9 cellular contexts compared by ENCODE assay signal in the genomic region with DNA sequence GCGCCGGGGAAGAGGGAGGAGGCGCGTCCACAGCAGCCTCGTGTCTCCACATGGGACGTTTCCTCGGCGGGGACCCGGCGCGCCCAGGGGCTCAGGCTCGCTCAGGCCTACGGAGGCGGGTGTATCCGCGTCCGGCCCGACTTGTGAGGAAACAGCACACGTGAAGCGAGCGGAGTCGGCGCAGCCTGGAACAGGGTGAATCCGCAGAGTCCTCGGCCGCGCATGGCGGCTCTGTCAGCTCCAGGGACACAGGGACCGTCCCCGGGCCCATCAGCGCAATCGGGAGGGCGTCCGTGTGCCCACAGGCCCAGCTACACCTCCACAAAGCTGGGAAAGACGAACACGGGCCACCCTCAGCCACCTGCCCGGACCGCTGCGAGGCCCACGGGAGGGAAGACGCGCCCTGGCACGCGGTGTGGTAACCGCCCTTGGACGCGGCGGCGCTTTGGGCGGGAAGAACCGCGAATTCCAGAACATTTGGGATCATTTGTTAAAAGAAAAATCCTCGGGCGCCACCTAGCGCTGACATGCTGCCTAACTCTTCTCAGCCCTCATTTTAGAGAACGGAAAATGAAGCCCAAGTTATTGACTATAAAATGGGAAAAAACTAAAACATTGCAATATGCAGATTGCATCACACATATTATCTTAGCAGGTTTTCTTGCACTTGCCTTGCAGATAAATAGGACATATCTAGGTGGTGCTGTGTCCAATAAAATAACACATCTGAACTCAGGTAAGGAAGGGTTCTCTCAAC. TPM values are rescaled to one million over a fixed set of nuclear protein-coding genes. Genes with fewer than 3 reads are reported as not detected.
A peak's percentile ranks its signal among the peaks of the same experiment; 100 is the strongest.
DNase-seq lines count a peak whose midpoint lies in the region; ATAC-seq, FAIRE-seq and TF ChIP-seq lines count a peak whose summit lies in the region.
"Had no signal": no experiment of that assay in that cellular context is flagged by ENCODE, and none has a peak within 500 bp of the region (broad histone marks: within the 10 kb centered on the region; RNA-seq: fewer than 3 reads in every experiment).

No MANE protein-coding gene starts in this region.

- peaks cover 7% of the 10 kb centered on the region for H3K27me3 Mint-ChIP-seq in activated CD4-positive, alpha-beta memory T cell treated with anti-CD3 and anti-CD28 coated beads, Interleukin-2, amount 10 ng/mL, durations not matched to agents 7 days and 5 days

- H3K18ac ChIP-seq in H1 (ENCODE audit: extremely low read depth, low read length): no peak overlapping the region; the same call in 1 of the 2 replicates

- H2BK15ac ChIP-seq in H1 (ENCODE audit: low read length): no peak overlapping the region

- peak; percentile 30 to 82 (median 79) for TF ChIP-seq CTCF in H1 (IDR thresholded peaks at IDR 0.05; ENCODE audit: control extremely low read depth in 1 of 3, insufficient read depth in 1 of 3, low read depth in 1 of 3, low read length in 3 of 3)

- H3K4ac ChIP-seq in H1 (replicated peaks; ENCODE audit: insufficient read length, low read depth, low read length): no peak overlapping the region

- no peak for FAIRE-seq in H54 (lab: Jason Lieb, UNC)
- peak; percentile 50 for FAIRE-seq in H1 (lab: Jason Lieb, UNC)

- no peak overlapping the region for H4K5ac ChIP-seq in H1 (ENCODE audit: insufficient read length, low read depth, low read length)

- no peak overlapping the region for H4K8ac ChIP-seq in H1 (ENCODE audit: extremely low read depth, insufficient read depth, low read length)

- no peaks in the 10 kb centered on the region for H3K79me1 ChIP-seq in H1 (ENCODE audit: low read depth, low read length)

- TF ChIP-seq RAD21 in H1 (IDR thresholded peaks at IDR 0.05 in 1 of 2, conservative IDR thresholded peaks at IDR 0.05 in 1 of 2; ENCODE audit: low read depth in 2 of 2, low read length in 2 of 2): peak; percentile 85 to 93

- TF ChIP-seq POLR2A in H54 (IDR thresholded peaks at IDR 0.05; ENCODE audit: low read depth, low read length) (no peak), H1 (IDR thresholded peaks at IDR 0.05; ENCODE audit: control extremely low read depth in 1 of 2, low read depth in 2 of 2, low read length in 2 of 2) (no peak)

- no peak overlapping the region for H2AFZ ChIP-seq in H1 (ENCODE audit: low read length)

- no peaks in the 10 kb centered on the region for H4K20me1 ChIP-seq in H1 (replicated peaks in 1 of 2; ENCODE audit: control insufficient read depth in 1 of 2, insufficient read depth in 2 of 2, low read length in 2 of 2)

- H3K9me3 Mint-ChIP-seq in activated CD4-positive, alpha-beta memory T cell treated with anti-CD3 and anti-CD28 coated beads, Interleukin-2, amount 10 ng/mL, durations not matched to agents 7 days and 5 days: no peaks in the 10 kb centered on the region

- H3K4me3 Mint-ChIP-seq in activated CD4-positive, alpha-beta memory T cell treated with anti-CD3 and anti-CD28 coated beads, Interleukin-2, amount 10 ng/mL, durations not matched to agents 7 days and 5 days: peak overlapping the region; percentile 69

- no peak overlapping the region; the same call in 1 of the 2 replicates for H2BK5ac ChIP-seq in H1 (ENCODE audit: low read depth, low read length)

- H3K56ac ChIP-seq in H1 (replicated peaks; ENCODE audit: insufficient read length, low read depth, low read length): no peak overlapping the region

- no peaks in the 10 kb centered on the region for H3K4me1 ChIP-seq in H1 (replicated peaks in 1 of 4; ENCODE audit: control insufficient read depth in 3 of 4, insufficient read depth in 4 of 4, low read length in 3 of 4)

- no peaks in the 10 kb centered on the region; the same call in 1 of the 2 replicates for H3K23me2 ChIP-seq in H1 (ENCODE audit: low read depth, low read length)

- no peaks in the 10 kb centered on the region for H3K36me3 Mint-ChIP-seq in activated CD4-positive, alpha-beta memory T cell treated with anti-CD3 and anti-CD28 coated beads, Interleukin-2, amount 10 ng/mL, durations not matched to agents 7 days and 5 days (ENCODE audit: low read depth)

- H2BK20ac ChIP-seq in H1 (ENCODE audit: low read length): no peak overlapping the region

- H3K79me2 ChIP-seq in H1 (ENCODE audit: control insufficient read depth in 1 of 2, insufficient read depth in 2 of 2, low read length in 2 of 2): no peaks in the 10 kb centered on the region

- POLR2A ChIA-PET in activated CD4-positive, alpha-beta memory T cell treated with anti-CD3 and anti-CD28 coated beads, Interleukin-2, amount 10 ng/mL, durations not matched to agents 7 days and 5 days (lab: Charles Lee): no interaction called here
- POLR2A ChIA-PET in H1 (lab: Charles Lee; ENCODE audit: partially characterized antibody): no interaction called here

- peaks cover 8 to 13% (median 12%) of the 10 kb centered on the region in 4 experiments for H3K27me3 ChIP-seq in H1 (replicated peaks in 1 of 4; ENCODE audit: control insufficient read depth in 3 of 4, extremely low read depth in 1 of 4, insufficient read depth in 3 of 4, low read length in 3 of 4)

- no peak overlapping the region for H3K14ac ChIP-seq in H1 (ENCODE audit: insufficient read length)

- no peak overlapping the region for H2AK5ac ChIP-seq in H1 (ENCODE audit: low read depth, low read length)

- peak in 1 of 2 experiments; percentile 46; a peak in 1 of 3 replicates for TF ChIP-seq EP300 in H1 (IDR thresholded peaks at IDR 0.05; ENCODE audit: borderline replicate concordance in 1 of 2, low read depth in 2 of 2, low read length in 2 of 2)

- peaks cover 0 to 8% (median 0%) of the 10 kb centered on the region in 4 experiments; a peak in 1 of 8 replicates for H3K36me3 ChIP-seq in H1 (ENCODE audit: control insufficient read depth in 2 of 4, insufficient read depth in 4 of 4, low read length in 3 of 4)

- WGBS in H1 (ENCODE audit: extremely low coverage in 1 of 2, insufficient coverage in 1 of 2, insufficient read length in 1 of 2, insufficient replicate concordance in 2 of 2, low coverage in 1 of 2, low lambda C conversion rate in 2 of 2, missing lambda C conversion rate in 1 of 2), 2 experiments: 61% methylated on average over 53 of the region's 56 CpGs; no CpG with 5 or more reads in 1 of the 2 experiments

- no peak for ATAC-seq in HG03196 (IDR thresholded peaks at IDR 0.05; ENCODE audit: unreplicated experiment)

- H3K4me3 ChIP-seq in H1 (ENCODE audit: extremely low read depth in 1 of 4, insufficient read depth in 2 of 4, low read depth in 3 of 4, low read length in 4 of 4): no peak overlapping the region

- H3K4me2 ChIP-seq in H1 (ENCODE audit: insufficient read depth in 1 of 2, low read depth in 2 of 2, low read length in 2 of 2): no peak overlapping the region

- H4K91ac ChIP-seq in H1 (replicated peaks; ENCODE audit: insufficient read length, low read length): peak overlapping the region; percentile 8

- DNase-seq in DMS79 (lab: John Stamatoyannopoulos, UW) (peak; percentile 22), H54 (ENCODE audit: insufficient read length, low spot score) (peak; percentile 45), NCI-H2171 treated with DMSO at 0.1 percent for 48 hours (lab: John Stamatoyannopoulos, UW) (peak; percentile 67), H1 (ENCODE audit: low read depth in 1 of 2, low spot score in 2 of 2) (peak; percentile 31 to 90), middle frontal gyrus (ENCODE audit: extremely low spot score, low spot score) (peak; percentile 50)
- DNase-seq in activated CD4-positive, alpha-beta memory T cell treated with anti-CD3 and anti-CD28 coated beads, Interleukin-2, amount 10 ng/mL, durations not matched to agents 7 days and 5 days: peak; percentile 46
- DNase-seq in stimulated activated CD8-positive, alpha-beta memory T cell treated with anti-CD3 and anti-CD28 coated beads, Interleukin-4, amount 100 ng/mL, for 1 hour (ENCODE audit: low read depth in 2 of 2, low spot score in 1 of 2): peak; percentile 14 to 19

- CTCF ChIA-PET in activated CD4-positive, alpha-beta memory T cell treated with anti-CD3 and anti-CD28 coated beads, Interleukin-2, amount 10 ng/mL, durations not matched to agents 7 days and 5 days (lab: Charles Lee): interaction anchor here (0.6 to 2.7 kb wide), 8 partner anchors 15 to 400 kb away, joined by 3 to 23 read pairs (median 3); no protein-coding TSS in a partner anchor
- CTCF ChIA-PET in H1 (lab: Charles Lee; ENCODE audit: partially characterized antibody): interaction anchor here (1.0 to 2.9 kb wide), 10 partner anchors 14 to 443 kb away, joined by 3 to 13 read pairs (median 3); no protein-coding TSS in a partner anchor

- H2BK12ac ChIP-seq in H1 (ENCODE audit: low read depth, low read length): peak overlapping the region; percentile 81; the same call in 1 of the 2 replicates

- H3K27ac Mint-ChIP-seq in activated CD4-positive, alpha-beta memory T cell treated with anti-CD3 and anti-CD28 coated beads, Interleukin-2, amount 10 ng/mL, durations not matched to agents 7 days and 5 days: no peak overlapping the region

- H3K4me1 Mint-ChIP-seq in activated CD4-positive, alpha-beta memory T cell treated with anti-CD3 and anti-CD28 coated beads, Interleukin-2, amount 10 ng/mL, durations not matched to agents 7 days and 5 days: peaks cover 4% of the 10 kb centered on the region

- H2BK120ac ChIP-seq in H1 (replicated peaks; ENCODE audit: low read depth, low read length): no peak overlapping the region

- no peak overlapping the region for H3K9ac ChIP-seq in H1 (replicated peaks in 1 of 4; ENCODE audit: extremely low read depth in 1 of 4, low read depth in 3 of 4, low read length in 3 of 4)

- no peak overlapping the region for H3K27ac ChIP-seq in H1 (ENCODE audit: low read depth, low read length)
- H3K27ac ChIP-seq: epithelial cell of prostate had no signal

- H3K23ac ChIP-seq in H1 (ENCODE audit: insufficient read length): no peak overlapping the region

- H3K9me3 ChIP-seq in H1 (ENCODE audit: insufficient read depth in 2 of 2, low read depth in 1 of 2, low read length in 1 of 2): peaks cover 5 to 13% of the 10 kb centered on the region in 2 experiments; a peak in 3 of 4 replicates

TF ChIP-seq in H1, 55 proteins besides CTCF, POLR2A, EP300 and RAD21 (continues in another document):
- TF ChIP-seq KDM4A (IDR thresholded peaks at IDR 0.05; ENCODE audit: low read depth, low read length, severe bottlenecking) (peak; percentile 53), BCL11A (IDR thresholded peaks at IDR 0.05; ENCODE audit: low read depth in 2 of 2, low read length in 2 of 2) (no peak), TCF12 (IDR thresholded peaks at IDR 0.05; ENCODE audit: low read depth, low read length) (0 out of 2 replicates have a peak, but pooled peaks have one; percentile 60)

RNA-seq across cellular contexts. Expression of gene TMEM18, which starts 40.4 kb away (rescaled TPM):
- total RNA-seq in activated CD4-positive, alpha-beta memory T cell treated with anti-CD3 and anti-CD28 coated beads, Interleukin-2, amount 10 ng/mL, durations not matched to agents 7 days and 5 days: 10 to 100 TPM; 26.3 to 28.3 TPM
- 22.3 and 27.1 TPM in 2 replicates for total RNA-seq in H1 (2021; fragmentation: NEBNext Ultra II Directional; extraction: Animal tissue kit (Norgen Biotek cat#: 25700))
- 21.7 and 22.4 TPM in 2 replicates for polyA plus RNA-seq in H1 (2011; rRNA removed)
- 28.4 TPM for polyA plus RNA-seq in H1 (2011; cell fraction: cytosol; rRNA removed)
- polyA plus RNA-seq in H1 (2011; cell fraction: nucleus; rRNA removed): 32.0 TPM
- 20.0 to 35.4 TPM (median 24.9 TPM) in 4 replicates for polyA plus RNA-seq in H1 (2012, experiment 1 of 2)
- 18.8 TPM for polyA plus RNA-seq in H1 (2012, experiment 2 of 2)
- polyA plus RNA-seq in H1 (2013, experiment 1 of 2): 46.5 TPM
- 45.9 TPM for polyA plus RNA-seq in H1 (2013, experiment 2 of 2)
- polyA minus RNA-seq in H1 (2011; rRNA and poly(A)+ RNA removed): 15.2 and 16.4 TPM in 2 replicates
- 13.4 TPM for polyA minus RNA-seq in H1 (2011; cell fraction: cytosol; rRNA and poly(A)+ RNA removed)
- polyA minus RNA-seq in H1 (2011; cell fraction: nucleus; rRNA and poly(A)+ RNA removed): 24.7 TPM

Comparison
In these comparisons a context has a peak if more than half of its experiments do, and no peak if none do; other contexts are left out.
1. DNase-seq: peak in every context shown above with its lines; median percentile 67 in NCI-H2171 treated with DMSO at 0.1 percent for 48 hours; 60 in H1; 50 in middle frontal gyrus; 46 in activated CD4-positive, alpha-beta memory T cell treated with anti-CD3 and anti-CD28 coated beads, Interleukin-2, amount 10 ng/mL, durations not matched to agents 7 days and 5 days; 45 in H54; 22 in DMS79; 16 in stimulated activated CD8-positive, alpha-beta memory T cell treated with anti-CD3 and anti-CD28 coated beads, Interleukin-4, amount 100 ng/mL, for 1 hour.